Comparison of ENCODE assay signal across 1 cellular context in genomic region chr20:62832212-62832922, GRCh38.
TF ChIP-seq lines count a peak whose summit lies in the region.

No MANE protein-coding gene starts in this region.

TF ChIP-seq in HEK293, 187 proteins besides CTCF, POLR2A, EP300 and RAD21 (continued from another document):
- TF ChIP-seq ZEB2 (tag by site-specific recombination; IDR thresholded peaks at IDR 0.05) (no peak), ZNF423 (tag by site-specific recombination; IDR thresholded peaks at IDR 0.05) (no peak), SCRT2 (tag by site-specific recombination; IDR thresholded peaks at IDR 0.05) (no peak), ZNF394 (tag by site-specific recombination; IDR thresholded peaks at IDR 0.05; ENCODE audit: borderline replicate concordance) (no peak; the same call in 1 of the 2 replicates), GLI4 (tag by site-specific recombination; IDR thresholded peaks at IDR 0.05) (no peak), ZNF747 (tag by site-specific recombination; IDR thresholded peaks at IDR 0.05) (no peak), MYNN (tag by site-specific recombination; IDR thresholded peaks at IDR 0.05; ENCODE audit: borderline replicate concordance) (no peak), SCRT1 (tag by site-specific recombination; IDR thresholded peaks at IDR 0.05; ENCODE audit: borderline replicate concordance) (no peak), ZNF514 (tag by site-specific recombination; IDR thresholded peaks at IDR 0.05) (no peak), ZNF239 (tag by site-specific recombination; IDR thresholded peaks at IDR 0.05) (no peak), ZBTB7A (tag by site-specific recombination; IDR thresholded peaks at IDR 0.05; ENCODE audit: low read depth) (no peak), ZNF768 (tag by site-specific recombination; IDR thresholded peaks at IDR 0.05) (no peak), ZNF600 (tag by site-specific recombination; IDR thresholded peaks at IDR 0.05) (peak; percentile 37; the same call in 1 of the 2 replicates), PRDM1 (tag by site-specific recombination; IDR thresholded peaks at IDR 0.05) (peak; percentile 32; the same call in 1 of the 2 replicates), FEZF1 (tag by site-specific recombination; IDR thresholded peaks at IDR 0.05) (no peak), SP3 (tag by site-specific recombination; IDR thresholded peaks at IDR 0.05) (peak; percentile 35; the same call in 1 of the 2 replicates), ZNF596 (tag by site-specific recombination; IDR thresholded peaks at IDR 0.05) (no peak), ZBTB48 (tag by site-specific recombination; IDR thresholded peaks at IDR 0.05) (no peak), ZNF629 (tag by site-specific recombination; IDR thresholded peaks at IDR 0.05) (peak; percentile 44; the same call in 1 of the 2 replicates), REPIN1 (tag by site-specific recombination; IDR thresholded peaks at IDR 0.05; ENCODE audit: low read depth) (no peak), ZNF658 (tag by site-specific recombination; IDR thresholded peaks at IDR 0.05) (no peak), ZNF416 (tag by site-specific recombination; IDR thresholded peaks at IDR 0.05) (no peak), ZNF830 (tag by site-specific recombination; IDR thresholded peaks at IDR 0.05; ENCODE audit: low read depth) (no peak), ZNF132 (tag by site-specific recombination; IDR thresholded peaks at IDR 0.05; ENCODE audit: borderline replicate concordance) (no peak), SP2 (tag by site-specific recombination; IDR thresholded peaks at IDR 0.05) (no peak; the same call in 1 of the 2 replicates), ZNF785 (tag by site-specific recombination; IDR thresholded peaks at IDR 0.05) (no peak), ZNF623 (tag by site-specific recombination; IDR thresholded peaks at IDR 0.05) (no peak), ZNF24 (tag by site-specific recombination; IDR thresholded peaks at IDR 0.05) (no peak), ZBTB26 (tag by site-specific recombination; optimal IDR thresholded peaks at IDR 0.05) (no peak), HOXC10 (CRISPR knock-in tag; IDR thresholded peaks at IDR 0.05) (no peak), BCL6B (tag by site-specific recombination; IDR thresholded peaks at IDR 0.05) (no peak), GFI1B (tag by site-specific recombination; IDR thresholded peaks at IDR 0.05) (no peak), ZNF48 (tag by site-specific recombination; IDR thresholded peaks at IDR 0.05) (no peak), BCL11A (tag by site-specific recombination; IDR thresholded peaks at IDR 0.05; ENCODE audit: low read depth) (no peak), ZNF610 (tag by site-specific recombination; IDR thresholded peaks at IDR 0.05; ENCODE audit: borderline replicate concordance) (no peak), ZSCAN18 (tag by site-specific recombination; IDR thresholded peaks at IDR 0.05) (no peak), KLF17 (tag by site-specific recombination; IDR thresholded peaks at IDR 0.05) (no peak), GLIS2 (tag by site-specific recombination; IDR thresholded peaks at IDR 0.05) (no peak), ZNF398 (tag by site-specific recombination; IDR thresholded peaks at IDR 0.05) (no peak), TRIM28 (IDR thresholded peaks at IDR 0.05; ENCODE audit: borderline replicate concordance, low read length) (peak; percentile 59; the same call in 1 of the 2 replicates), ZBTB1 (tag by site-specific recombination; IDR thresholded peaks at IDR 0.05) (no peak), HIC1 (tag by site-specific recombination; IDR thresholded peaks at IDR 0.05) (no peak), ZNF561 (tag by site-specific recombination; IDR thresholded peaks at IDR 0.05; ENCODE audit: borderline replicate concordance) (no peak), ZNF580 (tag by site-specific recombination; IDR thresholded peaks at IDR 0.05) (no peak), ZNF221 (tag by site-specific recombination; IDR thresholded peaks at IDR 0.05; ENCODE audit: borderline replicate concordance) (no peak), ZFP69B (tag by site-specific recombination; IDR thresholded peaks at IDR 0.05) (no peak), ZNF248 (tag by site-specific recombination; IDR thresholded peaks at IDR 0.05) (no peak), ZNF350 (tag by site-specific recombination; IDR thresholded peaks at IDR 0.05) (no peak), GLIS1 (tag by site-specific recombination; IDR thresholded peaks at IDR 0.05) (peak; percentile 76), KLF8 (tag by site-specific recombination; IDR thresholded peaks at IDR 0.05) (no peak), ZNF521 (tag by site-specific recombination; IDR thresholded peaks at IDR 0.05) (no peak), ZNF433 (tag by site-specific recombination; IDR thresholded peaks at IDR 0.05; ENCODE audit: low read depth) (no peak), MEIS1 (CRISPR knock-in tag; IDR thresholded peaks at IDR 0.05; ENCODE audit: borderline replicate concordance) (no peak), EGR2 (tag by site-specific recombination; IDR thresholded peaks at IDR 0.05; ENCODE audit: low read depth) (no peak), GLI2 (tag by site-specific recombination; IDR thresholded peaks at IDR 0.05; ENCODE audit: borderline replicate concordance, low read depth) (no peak), ZNF76 (tag by site-specific recombination; IDR thresholded peaks at IDR 0.05; ENCODE audit: borderline replicate concordance, low read depth) (no peak), ZNF324 (tag by site-specific recombination; IDR thresholded peaks at IDR 0.05) (no peak), ZNF211 (tag by site-specific recombination; IDR thresholded peaks at IDR 0.05; ENCODE audit: low read depth) (no peak), ZBTB21 (tag by site-specific recombination; IDR thresholded peaks at IDR 0.05) (no peak), ZNF549 (tag by site-specific recombination; IDR thresholded peaks at IDR 0.05) (no peak), ZNF202 (tag by site-specific recombination; IDR thresholded peaks at IDR 0.05; ENCODE audit: borderline replicate concordance) (no peak), ZNF155 (tag by site-specific recombination; IDR thresholded peaks at IDR 0.05) (no peak), ZNF112 (tag by site-specific recombination; IDR thresholded peaks at IDR 0.05) (no peak), HOXA7 (CRISPR knock-in tag; IDR thresholded peaks at IDR 0.05; ENCODE audit: borderline replicate concordance) (no peak), IKZF3 (tag by site-specific recombination; IDR thresholded peaks at IDR 0.05) (no peak)
